In the genomic region with DNA sequence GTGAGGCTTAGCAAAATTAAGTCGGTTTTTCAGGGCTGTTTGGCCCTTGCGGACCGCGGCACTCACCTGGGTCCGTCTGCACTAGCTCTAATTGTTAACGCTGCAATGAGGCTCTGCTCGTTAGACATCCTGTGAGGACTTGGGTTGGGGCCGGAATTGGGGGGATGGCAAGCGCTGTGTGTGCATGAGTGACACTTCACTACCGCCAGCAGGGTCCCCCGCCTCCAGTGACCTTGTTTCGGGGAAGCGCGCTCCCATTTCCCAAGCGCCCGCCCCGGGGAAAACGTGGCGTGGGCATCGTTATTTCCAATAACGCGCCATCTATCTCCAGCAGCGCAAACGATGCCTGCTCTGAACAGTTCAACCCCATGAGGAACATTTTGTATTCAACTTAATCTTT, we compare ENCODE assay signal across 23 cellular contexts. TPM values are rescaled to one million over a fixed set of nuclear protein-coding genes. Genes with fewer than 3 reads are reported as not detected.
DNase-seq lines count a peak whose midpoint lies in the region; ATAC-seq and TF ChIP-seq lines count a peak whose summit lies in the region.
"Had no signal": no experiment of that assay in that cellular context is flagged by ENCODE, and none has a peak within 500 bp of the region (broad histone marks: within the 10 kb centered on the region; RNA-seq: fewer than 3 reads in every experiment).

No MANE protein-coding gene starts in this region.

- 87% methylated on average over 24 of the region's 24 CpGs for WGBS in esophagus muscularis mucosa

- peaks cover 8% of the 10 kb centered on the region for H3K27me3 Mint-ChIP-seq in activated CD8-positive, alpha-beta memory T cell treated with anti-CD3 and anti-CD28 coated beads, Interleukin-2, amount 10 ng/mL, durations not matched to agents 7 days and 5 days

- H3K27ac ChIP-seq in esophagus muscularis mucosa (replicated peaks in 1 of 4) (no peak overlapping the region), osteoblast (ENCODE audit: low read depth, low read length) (no peak overlapping the region), upper lobe of right lung (no peak overlapping the region)
- H3K27ac ChIP-seq: SK-N-MC had no signal

- no peaks in the 10 kb centered on the region for H3K4me1 Mint-ChIP-seq in activated CD8-positive, alpha-beta memory T cell treated with anti-CD3 and anti-CD28 coated beads, Interleukin-2, amount 10 ng/mL, durations not matched to agents 7 days and 5 days

- CTCF ChIA-PET in activated CD8-positive, alpha-beta memory T cell treated with anti-CD3 and anti-CD28 coated beads, Interleukin-2, amount 10 ng/mL, durations not matched to agents 7 days and 5 days (lab: Charles Lee): no interaction called here

- H3K9me3 Mint-ChIP-seq in activated CD8-positive, alpha-beta memory T cell treated with anti-CD3 and anti-CD28 coated beads, Interleukin-2, amount 10 ng/mL, durations not matched to agents 7 days and 5 days (ENCODE audit: low read depth): no peaks in the 10 kb centered on the region

- H3K4me3 ChIP-seq in esophagus muscularis mucosa (no peak overlapping the region), osteoblast (ENCODE audit: insufficient read depth, low read length) (no peak overlapping the region), upper lobe of right lung (no peak overlapping the region)
- H3K4me3 ChIP-seq: SK-N-MC had no signal

- TF ChIP-seq POLR2A in esophagus muscularis mucosa (IDR thresholded peaks at IDR 0.05; ENCODE audit: low read depth): no peak

- peaks cover 0 to 8% (median 2%) of the 10 kb centered on the region in 4 donors for H3K4me1 ChIP-seq in esophagus muscularis mucosa
- peaks cover 8% of the 10 kb centered on the region for H3K4me1 ChIP-seq in osteoblast (ENCODE audit: insufficient read depth, low read length)
- no peaks in the 10 kb centered on the region for H3K4me1 ChIP-seq in upper lobe of right lung

- TF ChIP-seq EP300 in esophagus muscularis mucosa (IDR thresholded peaks at IDR 0.05): no peak

- DNase-seq in activated CD8-positive, alpha-beta memory T cell treated with anti-CD3 and anti-CD28 coated beads, Interleukin-2, amount 10 ng/mL, durations not matched to agents 7 days and 5 days: peak; percentile 22
- no peak for DNase-seq in activated CD8-positive, alpha-beta memory T cell treated with anti-CD3 and anti-CD28 coated beads, Interleukin-2, amount 50 U/mL, for 4 hours
- DNase-seq in esophagus muscularis mucosa (ENCODE audit: extremely low spot score) (peak; percentile 45), osteoblast (ENCODE audit: insufficient read length, low spot score, missing footprints) (peak; percentile 50), upper lobe of right lung (peak; percentile 44), NCI-H146 treated with DMSO at 0.1 percent for 48 hours (lab: John Stamatoyannopoulos, UW; ENCODE audit: unreplicated experiment) (no peak), RKO (ENCODE audit: low spot score) (no peak), NCI-H510A treated with DMSO at 0.1 percent for 48 hours (lab: John Stamatoyannopoulos, UW) (no peak)
- DNase-seq: 8988T, ACHN, Calu3, DMS79 treated with DMSO at 0.1 percent for 48 hours, GF-D8, KBM-7, MV-4-11, NCI-H1105 treated with DMSO at 0.1 percent for 48 hours, NCI-H146, NCI-H2029 treated with DMSO at 0.1 percent for 48 hours, NCI-H446 treated with DMSO at 0.1 percent for 48 hours, NCI-H526 treated with DMSO at 0.1 percent for 48 hours, SIG-M5 had no signal

- H2AFZ ChIP-seq in osteoblast (ENCODE audit: low read length): no peak overlapping the region

- H3K27me3 ChIP-seq in esophagus muscularis mucosa (peaks cover 0 to 42% (median 0%) of the 10 kb centered on the region in 4 donors), osteoblast (ENCODE audit: insufficient read depth, low read length) (peaks cover 2% of the 10 kb centered on the region), upper lobe of right lung (no peaks in the 10 kb centered on the region)

- H3K36me3 ChIP-seq in esophagus muscularis mucosa: no peaks in the 10 kb centered on the region
- no peaks in the 10 kb centered on the region for H3K36me3 ChIP-seq in osteoblast (ENCODE audit: insufficient read depth, low read length)
- no peaks in the 10 kb centered on the region for H3K36me3 ChIP-seq in upper lobe of right lung

- no peaks in the 10 kb centered on the region for H3K79me2 ChIP-seq in osteoblast (ENCODE audit: insufficient read depth, low read length)

- no peaks in the 10 kb centered on the region for H3K36me3 Mint-ChIP-seq in activated CD8-positive, alpha-beta memory T cell treated with anti-CD3 and anti-CD28 coated beads, Interleukin-2, amount 10 ng/mL, durations not matched to agents 7 days and 5 days

- intact Hi-C loops in esophagus muscularis mucosa (cut with DNase I) (no loop called here), upper lobe of right lung (cut with DNase I) (no loop called here)

- no peak overlapping the region for H3K4me2 ChIP-seq in osteoblast (ENCODE audit: insufficient read depth, low read length)

- no peak overlapping the region for H3K4me3 Mint-ChIP-seq in activated CD8-positive, alpha-beta memory T cell treated with anti-CD3 and anti-CD28 coated beads, Interleukin-2, amount 10 ng/mL, durations not matched to agents 7 days and 5 days

- H3K27ac Mint-ChIP-seq in activated CD8-positive, alpha-beta memory T cell treated with anti-CD3 and anti-CD28 coated beads, Interleukin-2, amount 10 ng/mL, durations not matched to agents 7 days and 5 days: no peak overlapping the region

- TF ChIP-seq CTCF in esophagus muscularis mucosa (IDR thresholded peaks at IDR 0.05): no peak
- TF ChIP-seq CTCF in osteoblast (IDR thresholded peaks at IDR 0.05; ENCODE audit: extremely low read depth, low read depth, low read length): no peak
- TF ChIP-seq CTCF in upper lobe of right lung (IDR thresholded peaks at IDR 0.05): no peak

- no peak for ATAC-seq in activated CD8-positive, alpha-beta memory T cell treated with anti-CD3 and anti-CD28 coated beads, Interleukin-2, amount 10 ng/mL, durations not matched to agents 7 days and 5 days
- ATAC-seq in upper lobe of right lung: no peak

- H3K9me3 ChIP-seq in esophagus muscularis mucosa: no peaks in the 10 kb centered on the region
- no peaks in the 10 kb centered on the region for H3K9me3 ChIP-seq in osteoblast (ENCODE audit: low read depth, low read length)
- H3K9me3 ChIP-seq in upper lobe of right lung: no peaks in the 10 kb centered on the region

- no peaks in the 10 kb centered on the region for H4K20me1 ChIP-seq in osteoblast (ENCODE audit: insufficient read depth, low read length)

RNA-seq across cellular contexts. Expression of gene KCNG2, which starts 54.2 kb away (rescaled TPM):
- total RNA-seq in activated CD8-positive, alpha-beta memory T cell treated with anti-CD3 and anti-CD28 coated beads, Interleukin-2, amount 10 ng/mL, durations not matched to agents 7 days and 5 days: not detected
- total RNA-seq in esophagus muscularis mucosa (1 to 10 TPM in 1 of 4 donors, not detected in 3; 1.7 TPM), osteoblast (not detected in 2 replicates), upper lobe of right lung (0.46 TPM)
- total RNA-seq: Calu3, MCF 10A had no signal

Comparison
In these comparisons a context has a peak if more than half of its experiments do, and no peak if none do; other contexts are left out.
1. DNase-seq: peak in activated CD8-positive, alpha-beta memory T cell treated with anti-CD3 and anti-CD28 coated beads, Interleukin-2, amount 10 ng/mL, durations not matched to agents 7 days and 5 days (single experiment), esophagus muscularis mucosa (single experiment), osteoblast (single experiment) and upper lobe of right lung (single experiment); none in activated CD8-positive, alpha-beta memory T cell treated with anti-CD3 and anti-CD28 coated beads, Interleukin-2, amount 50 U/mL, for 4 hours (single experiment), NCI-H146 treated with DMSO at 0.1 percent for 48 hours (single experiment), RKO (single experiment) and NCI-H510A treated with DMSO at 0.1 percent for 48 hours (single experiment).